Comparison of ENCODE assay signal across 16 cellular contexts in the genomic region with DNA sequence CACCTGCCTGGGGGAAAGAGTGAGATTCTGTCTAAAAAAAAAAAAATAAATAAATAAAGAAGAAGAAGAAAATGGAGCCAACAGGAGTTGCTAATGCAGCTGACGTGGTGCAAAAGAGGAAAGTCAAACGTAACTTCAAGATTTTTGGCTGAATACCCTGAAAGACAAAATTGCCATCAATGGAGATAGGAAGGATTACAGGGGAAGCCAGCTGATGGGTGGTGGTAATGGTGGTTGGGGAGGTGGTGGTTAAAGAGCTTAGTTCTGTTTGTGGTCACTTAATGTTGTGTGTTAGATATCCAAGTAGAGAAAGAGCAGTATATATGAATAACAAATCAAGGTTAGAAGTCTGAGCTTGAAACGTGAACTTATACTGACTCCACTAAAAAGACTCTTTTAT.
"Had no signal": no experiment of that assay in that cellular context is flagged by ENCODE, and none has a peak within 500 bp of the region (broad histone marks: within the 10 kb centered on the region; RNA-seq: fewer than 3 reads in every experiment).

No MANE protein-coding gene starts in this region.

- H3K36me3 Mint-ChIP-seq: activated CD8-positive, alpha-beta memory T cell treated with anti-CD3 and anti-CD28 coated beads, Interleukin-2, amount 10 ng/mL, durations not matched to agents 7 days and 5 days; naive thymus-derived CD8-positive, alpha-beta T cell had no signal

- H3K27me3 ChIP-seq: gastrocnemius medialis, heart right ventricle, stomach, testis had no signal

- H3K4me1 Mint-ChIP-seq: activated CD8-positive, alpha-beta memory T cell treated with anti-CD3 and anti-CD28 coated beads, Interleukin-2, amount 10 ng/mL, durations not matched to agents 7 days and 5 days had no signal

- H3K4me3 ChIP-seq: gastrocnemius medialis, heart right ventricle, lung, stomach, testis had no signal

- H3K27ac Mint-ChIP-seq: activated CD8-positive, alpha-beta memory T cell treated with anti-CD3 and anti-CD28 coated beads, Interleukin-2, amount 10 ng/mL, durations not matched to agents 7 days and 5 days; activated naive CD4-positive, alpha-beta T cell treated with anti-CD3 and anti-CD28 coated beads for 36 hours; activated T-helper 2 cell treated with anti-CD3 and anti-CD28 coated beads, Interferon-gamma antibody, Interleukin-2, Interleukin-4, amounts not matched to agents 10 μg/mL and 5 μg/mL and 100 μg/mL, durations not matched to agents 14 hours and 24 hours and 36 hours; naive thymus-derived CD8-positive, alpha-beta T cell had no signal

- H3K4me1 ChIP-seq: gastrocnemius medialis, stomach, testis had no signal

- DNase-seq: activated CD4-positive, alpha-beta T cell treated with anti-CD3 and anti-CD28 coated beads, Interleukin-2, amount 50 U/mL, for 48 hours; activated CD8-positive, alpha-beta memory T cell treated with anti-CD3 and anti-CD28 coated beads, Interleukin-2, amount 10 ng/mL, durations not matched to agents 7 days and 5 days; activated naive CD4-positive, alpha-beta T cell treated with anti-CD3 and anti-CD28 coated beads for 36 hours; activated T-cell treated with anti-CD3 and anti-CD28 coated beads, Interleukin-2, amount 50 U/mL, for 1 hour; erythroblast; gastrocnemius medialis; heart right ventricle; left colon; naive thymus-derived CD8-positive, alpha-beta T cell; small intestine; stomach; T-helper 1 cell; T1000; testis had no signal

- H3K4me3 Mint-ChIP-seq: activated CD8-positive, alpha-beta memory T cell treated with anti-CD3 and anti-CD28 coated beads, Interleukin-2, amount 10 ng/mL, durations not matched to agents 7 days and 5 days; activated naive CD4-positive, alpha-beta T cell treated with anti-CD3 and anti-CD28 coated beads for 36 hours; naive thymus-derived CD8-positive, alpha-beta T cell had no signal

- H3K27me3 Mint-ChIP-seq: activated CD8-positive, alpha-beta memory T cell treated with anti-CD3 and anti-CD28 coated beads, Interleukin-2, amount 10 ng/mL, durations not matched to agents 7 days and 5 days; naive thymus-derived CD8-positive, alpha-beta T cell had no signal

- H3K27ac ChIP-seq: gastrocnemius medialis, stomach, testis had no signal

- H3K9me3 ChIP-seq: gastrocnemius medialis, heart right ventricle, stomach, testis had no signal

- H3K36me3 ChIP-seq: gastrocnemius medialis, heart right ventricle, stomach had no signal

- ATAC-seq: activated CD8-positive, alpha-beta memory T cell treated with anti-CD3 and anti-CD28 coated beads, Interleukin-2, amount 10 ng/mL, durations not matched to agents 7 days and 5 days; gastrocnemius medialis; heart right ventricle; left colon; naive thymus-derived CD8-positive, alpha-beta T cell had no signal
